ENCODE assay signal across 8 cellular contexts in the genomic region with DNA sequence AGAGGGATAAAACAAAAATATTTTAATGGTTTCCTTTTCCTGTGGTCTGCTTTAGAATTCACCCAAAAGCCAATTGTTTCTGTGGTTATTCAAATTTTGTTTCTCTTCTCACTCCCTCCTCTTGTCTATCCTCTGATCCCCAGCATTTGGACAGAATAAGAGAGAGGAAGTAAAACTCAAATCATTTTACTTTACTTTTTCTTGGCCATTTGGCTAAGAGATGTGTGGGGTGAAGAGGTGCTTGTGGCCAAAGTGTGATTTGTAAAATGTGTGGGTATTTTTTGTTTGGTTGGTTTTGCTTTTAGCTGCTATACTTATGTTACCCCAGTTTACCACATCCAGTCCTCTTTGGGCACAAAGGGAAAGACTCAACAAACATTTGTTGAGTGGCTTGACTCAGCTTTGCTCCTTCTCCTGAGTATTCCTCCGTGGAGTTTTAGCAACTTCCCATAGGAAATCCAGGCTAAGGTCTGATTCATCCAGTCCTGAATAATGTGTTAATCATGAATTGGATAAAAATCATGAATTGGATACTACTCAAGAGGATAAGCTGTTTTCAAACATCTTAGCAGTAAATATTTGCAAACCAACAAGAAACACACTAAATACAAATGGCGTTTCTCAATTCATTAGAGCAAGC.
DNase-seq lines count a peak whose midpoint lies in the region; ATAC-seq and TF ChIP-seq lines count a peak whose summit lies in the region.

No MANE protein-coding gene starts in this region.

- H3K27me3 ChIP-seq in left ventricle myocardium inferior (ENCODE audit: low read depth) = no peaks in the 10 kb centered on the region
- H3K27me3 ChIP-seq in CD4-positive, alpha-beta T cell (ENCODE audit: control insufficient read depth, insufficient read depth, low read length) = no peaks in the 10 kb centered on the region

- TF ChIP-seq CTCF in left ventricle myocardium inferior (IDR thresholded peaks at IDR 0.05; ENCODE audit: borderline replicate concordance) = no peak
- TF ChIP-seq CTCF in CD4-positive, alpha-beta T cell (IDR thresholded peaks at IDR 0.05) = no peak

- ATAC-seq in Right ventricle myocardium superior (ENCODE audit: poor library complexity) = no peak
- ATAC-seq in HG03135 (IDR thresholded peaks at IDR 0.05; ENCODE audit: unreplicated experiment) = peak; percentile 93
- ATAC-seq in CD4-positive, alpha-beta T cell (ENCODE audit: poor library complexity) = no peak

- no peaks in the 10 kb centered on the region for H3K36me3 ChIP-seq in left ventricle myocardium inferior

- H3K4me1 Mint-ChIP-seq in CD4-positive, alpha-beta T cell (ENCODE audit: low read depth) = no peaks in the 10 kb centered on the region

- H3K9me3 ChIP-seq in left ventricle myocardium inferior (replicated peaks) = no peaks in the 10 kb centered on the region
- no peaks in the 10 kb centered on the region for H3K9me3 ChIP-seq in CD4-positive, alpha-beta T cell (ENCODE audit: control insufficient read depth, low read length)

- H3K27ac Mint-ChIP-seq in CD4-positive, alpha-beta T cell = no peak overlapping the region

- POLR2A ChIA-PET in CD4-positive, alpha-beta T cell (lab: Charles Lee) = no interaction called here

- no peaks in the 10 kb centered on the region for H3K36me3 Mint-ChIP-seq in CD4-positive, alpha-beta T cell (ENCODE audit: low read depth)

- H3K4me3 Mint-ChIP-seq in CD4-positive, alpha-beta T cell = no peak overlapping the region

- H3K27ac ChIP-seq in left ventricle myocardium inferior (replicated peaks) = peak overlapping the region; percentile 51
- no peak overlapping the region for H3K27ac ChIP-seq in CD4-positive, alpha-beta T cell (ENCODE audit: low read depth, low read length)

- peaks cover 15% of the 10 kb centered on the region for H3K4me1 ChIP-seq in left ventricle myocardium inferior

- peaks cover 11% of the 10 kb centered on the region for H3K27me3 Mint-ChIP-seq in CD4-positive, alpha-beta T cell

- no peaks in the 10 kb centered on the region for H3K9me3 Mint-ChIP-seq in CD4-positive, alpha-beta T cell

- intact Hi-C loops in left ventricle myocardium inferior (cut with micrococcal nuclease) (no loop called here), Right ventricle myocardium superior (cut with DNase I) (no loop called here)
- intact Hi-C loops in CD4-positive, alpha-beta T cell (cut with DNase I, micrococcal nuclease) = no loop called here

- DNase-seq in left ventricle myocardium inferior = no peak
- no peak for DNase-seq in Right ventricle myocardium superior
- peak; percentile 45 for DNase-seq in astrocyte of the hippocampus (ENCODE audit: low read depth, low spot score)
- DNase-seq in activated gamma-delta T cell (lab: John Stamatoyannopoulos, UW) = no peak
- DNase-seq in activated effector memory CD4-positive, alpha-beta T cell treated with Interleukin-2 at 50 U/mL for 16 hours = no peak
- no peak for DNase-seq in T1000 (lab: John Stamatoyannopoulos, UW)
- no peak for DNase-seq in CD4-positive, alpha-beta T cell

- H3K4me3 ChIP-seq in left ventricle myocardium inferior = no peak overlapping the region

- CTCF ChIA-PET in CD4-positive, alpha-beta T cell (lab: Charles Lee) = no interaction called here
